In the genomic region with DNA sequence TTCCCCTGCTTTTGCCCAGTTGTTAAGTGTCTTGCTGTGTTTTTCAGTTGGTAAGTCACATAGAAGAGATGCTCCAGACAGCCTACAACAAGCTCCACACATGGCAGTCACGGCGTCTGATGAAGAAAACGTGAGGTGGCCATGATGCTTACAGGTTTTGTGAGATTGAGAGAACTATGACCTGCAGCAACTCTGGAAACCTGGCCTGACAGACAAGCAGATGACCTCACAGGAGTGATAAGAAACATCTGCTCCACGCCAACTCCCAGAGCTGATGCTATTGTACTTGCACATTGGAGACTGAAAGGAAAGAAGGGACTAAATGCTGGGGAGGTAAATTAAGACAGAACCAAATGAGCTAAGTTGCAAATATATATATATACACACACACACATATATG, we compare ENCODE assay signal across 1 cellular context.
TF ChIP-seq lines count a peak whose summit lies in the region.

No MANE protein-coding gene starts in this region.

TF ChIP-seq in GM12878, 131 proteins besides CTCF, POLR2A, EP300 and RAD21:
- TF ChIP-seq EGR1 (IDR thresholded peaks at IDR 0.05; ENCODE audit: borderline replicate concordance in 1 of 2, low read depth in 2 of 2, low read length in 2 of 2) (no peak), SMAD5 (IDR thresholded peaks at IDR 0.05; ENCODE audit: low read depth) (no peak), CREB1 (IDR thresholded peaks at IDR 0.05; ENCODE audit: low read depth) (peak; percentile 8; the same call in 1 of the 2 replicates), WRNIP1 (IDR thresholded peaks at IDR 0.05; ENCODE audit: borderline replicate concordance, low read depth, low read length) (no peak), PAX8 (IDR thresholded peaks at IDR 0.05) (no peak), MYB (IDR thresholded peaks at IDR 0.05; ENCODE audit: borderline replicate concordance, low read depth, low read length) (no peak), EZH2 (IDR thresholded peaks at IDR 0.05; ENCODE audit: borderline replicate concordance, control insufficient read depth, low read depth, low read length) (no peak)
- TF ChIP-seq, protein P1, sequence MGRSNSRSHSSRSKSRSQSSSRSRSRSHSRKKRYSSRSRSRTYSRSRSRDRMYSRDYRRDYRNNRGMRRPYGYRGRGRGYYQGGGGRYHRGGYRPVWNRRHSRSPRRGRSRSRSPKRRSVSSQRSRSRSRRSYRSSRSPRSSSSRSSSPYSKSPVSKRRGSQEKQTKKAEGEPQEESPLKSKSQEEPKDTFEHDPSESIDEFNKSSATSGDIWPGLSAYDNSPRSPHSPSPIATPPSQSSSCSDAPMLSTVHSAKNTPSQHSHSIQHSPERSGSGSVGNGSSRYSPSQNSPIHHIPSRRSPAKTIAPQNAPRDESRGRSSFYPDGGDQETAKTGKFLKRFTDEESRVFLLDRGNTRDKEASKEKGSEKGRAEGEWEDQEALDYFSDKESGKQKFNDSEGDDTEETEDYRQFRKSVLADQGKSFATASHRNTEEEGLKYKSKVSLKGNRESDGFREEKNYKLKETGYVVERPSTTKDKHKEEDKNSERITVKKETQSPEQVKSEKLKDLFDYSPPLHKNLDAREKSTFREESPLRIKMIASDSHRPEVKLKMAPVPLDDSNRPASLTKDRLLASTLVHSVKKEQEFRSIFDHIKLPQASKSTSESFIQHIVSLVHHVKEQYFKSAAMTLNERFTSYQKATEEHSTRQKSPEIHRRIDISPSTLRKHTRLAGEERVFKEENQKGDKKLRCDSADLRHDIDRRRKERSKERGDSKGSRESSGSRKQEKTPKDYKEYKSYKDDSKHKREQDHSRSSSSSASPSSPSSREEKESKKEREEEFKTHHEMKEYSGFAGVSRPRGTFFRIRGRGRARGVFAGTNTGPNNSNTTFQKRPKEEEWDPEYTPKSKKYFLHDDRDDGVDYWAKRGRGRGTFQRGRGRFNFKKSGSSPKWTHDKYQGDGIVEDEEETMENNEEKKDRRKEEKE (IDR thresholded peaks at IDR 0.05) = no peak
